ENCODE assay signal across 12 cellular contexts in genomic region chr5:74167206-74167929, GRCh38.
DNase-seq lines count a peak whose midpoint lies in the region; ATAC-seq and TF ChIP-seq lines count a peak whose summit lies in the region.
"Had no signal": no experiment of that assay in that cellular context is flagged by ENCODE, and none has a peak within 500 bp of the region (broad histone marks: within the 10 kb centered on the region; RNA-seq: fewer than 3 reads in every experiment).

No MANE protein-coding gene starts in this region.

- H3K4me2 ChIP-seq in IMR-90 (ENCODE audit: low read depth, low read length): peak overlapping the region; percentile 59; the same call in 1 of the 2 replicates

- H3K9me1 ChIP-seq in IMR-90 (ENCODE audit: insufficient read depth, low read length): peaks cover 6% of the 10 kb centered on the region

- H2AK9ac ChIP-seq in IMR-90 (replicated peaks; ENCODE audit: low read depth, low read length, poor library complexity): no peak overlapping the region

- H3K9ac ChIP-seq in IMR-90 (ENCODE audit: low read depth, low read length): no peak overlapping the region

- H2BK20ac ChIP-seq in IMR-90 (ENCODE audit: low read depth, low read length): peak overlapping the region; percentile 77

- H4K8ac ChIP-seq in IMR-90 (ENCODE audit: low read depth in 2 of 2, low read length in 2 of 2): peak overlapping the region in 1 of 2 experiments; percentile 22; a peak in 1 of 4 replicates

- POLR2A ChIA-PET in IMR-90 (lab: Charles Lee; ENCODE audit: unreplicated experiment): no interaction called here

- TF ChIP-seq RAD21 in IMR-90 (IDR thresholded peaks at IDR 0.05; ENCODE audit: low read length): no peak

- no CpG with 5 or more reads among the region's 6 CpGs for WGBS in IMR-90 (ENCODE audit: extremely low coverage in 2 of 2, insufficient read length in 1 of 2), 2 experiments

- in situ Hi-C loops in IMR-90 (cut with MboI; ENCODE audit: low sequenced_read_pairs): no loop called here

- no peak overlapping the region for H2AFZ ChIP-seq in IMR-90 (replicated peaks; ENCODE audit: low read length, poor library complexity)

- no peak overlapping the region for H3K4me3 Mint-ChIP-seq in progenitor cell of endocrine pancreas (ENCODE audit: low read depth)
- H3K4me3 Mint-ChIP-seq: CD4-positive, alpha-beta memory T cell had no signal

- peak overlapping the region; percentile 78 for H2AK5ac ChIP-seq in IMR-90 (ENCODE audit: low read depth, low read length)

- H3K18ac ChIP-seq in IMR-90 (ENCODE audit: low read depth, low read length): peak overlapping the region; percentile 18; the same call in 1 of the 2 replicates

- no peak overlapping the region; the same call in 1 of the 2 replicates for H3K27ac ChIP-seq in IMR-90 (ENCODE audit: insufficient read depth, low read length)
- H3K27ac ChIP-seq: neutrophil had no signal

- peaks cover 3% of the 10 kb centered on the region for H3K27me3 Mint-ChIP-seq in progenitor cell of endocrine pancreas

- no peaks in the 10 kb centered on the region for H3K9me3 Mint-ChIP-seq in progenitor cell of endocrine pancreas (ENCODE audit: low read depth)

- CTCF ChIA-PET in IMR-90 (lab: Yijun Ruan, JAX): no interaction called here

- no peaks in the 10 kb centered on the region for H3K36me3 ChIP-seq in IMR-90 (ENCODE audit: control insufficient read depth, insufficient read depth, low read length)
- H3K36me3 ChIP-seq: neutrophil had no signal

- no peak overlapping the region; the same call in 1 of the 2 replicates for H3K14ac ChIP-seq in IMR-90 (replicated peaks; ENCODE audit: low read depth, low read length)

- H3K4me3 ChIP-seq in IMR-90 (ENCODE audit: insufficient read depth, low read depth, low read length) (no peak overlapping the region), cardiac fibroblast (replicated peaks in 1 of 2; ENCODE audit: low read depth in 2 of 2, low read length in 2 of 2) (no peak overlapping the region)
- H3K4me3 ChIP-seq: GM12878 had no signal

- H4K5ac ChIP-seq in IMR-90 (ENCODE audit: low read depth, low read length): no peak overlapping the region

- H4K20me1 ChIP-seq in IMR-90 (ENCODE audit: insufficient read depth, low read length): no peaks in the 10 kb centered on the region

- intact Hi-C loops in IMR-90 (cut with micrococcal nuclease): no loop called here

- peak overlapping the region; percentile 17; the same call in 1 of the 2 replicates for H3K23ac ChIP-seq in IMR-90 (ENCODE audit: low read depth, low read length)

- H3K9me3 ChIP-seq in IMR-90 (ENCODE audit: control insufficient read depth, insufficient read depth, low read length): no peaks in the 10 kb centered on the region
- H3K9me3 ChIP-seq: neutrophil had no signal

- no peak overlapping the region for H3K27ac Mint-ChIP-seq in progenitor cell of endocrine pancreas
- H3K27ac Mint-ChIP-seq: CD4-positive, alpha-beta memory T cell had no signal

- no peak overlapping the region for H2BK15ac ChIP-seq in IMR-90 (ENCODE audit: low read depth, low read length)

- no peaks in the 10 kb centered on the region for H3K4me1 Mint-ChIP-seq in progenitor cell of endocrine pancreas (ENCODE audit: low read depth)
- H3K4me1 Mint-ChIP-seq: CD4-positive, alpha-beta memory T cell had no signal

- peaks cover 3% of the 10 kb centered on the region; the same call in 1 of the 2 replicates for H3K27me3 ChIP-seq in IMR-90 (ENCODE audit: control insufficient read depth, insufficient read depth, low read length)
- H3K27me3 ChIP-seq: neutrophil had no signal

- dilution Hi-C loops in IMR-90 (cut with HindIII; ENCODE audit: low sequenced_read_pairs, unreplicated experiment): no loop called here

- peak overlapping the region; percentile 77 for H2BK120ac ChIP-seq in IMR-90 (ENCODE audit: low read depth, low read length)

- no peak overlapping the region for H4K91ac ChIP-seq in IMR-90 (ENCODE audit: insufficient read depth, low read depth, low read length)

- H3K56ac ChIP-seq in IMR-90 (ENCODE audit: extremely low read depth, insufficient read depth, low read length): 0 out of 2 replicates have a peak overlapping the region, but pooled peaks have one; percentile 12

- TF ChIP-seq CTCF in IMR-90 (conservative IDR thresholded peaks at IDR 0.05; ENCODE audit: low read depth, low read length): no peak
- TF ChIP-seq CTCF in cardiac fibroblast (IDR thresholded peaks at IDR 0.05; ENCODE audit: low read depth, low read length): no peak
- no peak for TF ChIP-seq CTCF in progenitor cell of endocrine pancreas (IDR thresholded peaks at IDR 0.05; ENCODE audit: unreplicated experiment)

- no peak for TF ChIP-seq POLR2A in IMR-90 (IDR thresholded peaks at IDR 0.05; ENCODE audit: low read depth, low read length)

- peak overlapping the region; percentile 28 for H2BK5ac ChIP-seq in IMR-90 (ENCODE audit: low read depth, low read length, poor library complexity, severe bottlenecking)

- peak; percentile 85 for ATAC-seq in IMR-90 (ENCODE audit: low read depth)
- no peak for ATAC-seq in stimulated activated naive CD8-positive, alpha-beta T cell treated with anti-CD3 and anti-CD28 coated beads, Interleukin-15, Interleukin-2, amounts not matched to agents 100 U/mL and 50 U/mL, for 24 hours
- ATAC-seq: GM12878 had no signal

- peak; percentile 57 for DNase-seq in AG08395 (ENCODE audit: low spot score)
- DNase-seq in IMR-90: peak; percentile 92
- DNase-seq in cardiac fibroblast (ENCODE audit: low read depth in 2 of 2): peak; percentile 69 to 88
- peak; percentile 62 for DNase-seq in kidney glomerular epithelial cell (lab: John Stamatoyannopoulos, UW)
- no peak for DNase-seq in stimulated activated naive CD8-positive, alpha-beta T cell treated with anti-CD3 and anti-CD28 coated beads, Interleukin-15, Interleukin-2, amounts not matched to agents 100 U/mL and 50 U/mL, for 24 hours
- no peak for DNase-seq in MV-4-11 (lab: John Stamatoyannopoulos, UW)
- no peak for DNase-seq in NCI-H82 (lab: John Stamatoyannopoulos, UW)
- DNase-seq in progenitor cell of endocrine pancreas (ENCODE audit: low spot score, unreplicated experiment): no peak
- DNase-seq: CD4-positive, alpha-beta memory T cell; kidney had no signal

- no TSS peak for BruUV-seq in IMR-90 (replicated peaks; lab: Mats Ljungman, UMichigan)

- H3K79me1 ChIP-seq in IMR-90 (ENCODE audit: low read depth in 1 of 2, low read length in 2 of 2): no peaks in the 10 kb centered on the region

- peaks cover 3% of the 10 kb centered on the region for H3K4me1 ChIP-seq in IMR-90 (ENCODE audit: control insufficient read depth, insufficient read depth, low read length)

- H3K4ac ChIP-seq in IMR-90 (ENCODE audit: low read depth, low read length): peak overlapping the region; percentile 64

- H3K36me3 Mint-ChIP-seq in progenitor cell of endocrine pancreas (ENCODE audit: insufficient read depth): no peaks in the 10 kb centered on the region
- H3K36me3 Mint-ChIP-seq: CD4-positive, alpha-beta memory T cell had no signal

TF ChIP-seq in IMR-90, 13 proteins besides CTCF, POLR2A, EP300 and RAD21:
- no peak; the same call in 1 of the 2 replicates for TF ChIP-seq MAFK (IDR thresholded peaks at IDR 0.05; ENCODE audit: low read depth, low read length)
- peak; percentile 95 for TF ChIP-seq FOS (IDR thresholded peaks at IDR 0.05; ENCODE audit: low read depth, low read length)
- TF ChIP-seq SMC3 (IDR thresholded peaks at IDR 0.05; ENCODE audit: low read depth, low read length): no peak
- peak; percentile 43; the same call in 1 of the 2 replicates for TF ChIP-seq BHLHE40 (IDR thresholded peaks at IDR 0.05; ENCODE audit: low read depth, low read length)
- TF ChIP-seq NFE2L2 (IDR thresholded peaks at IDR 0.05; ENCODE audit: low read depth, low read length): 0 out of 2 replicates have a peak, but pooled peaks have one; percentile 25

Comparison
In these comparisons a context has a peak if more than half of its experiments do, and no peak if none do; other contexts are left out.
1. DNase-seq: peak in AG08395 (single experiment), IMR-90 (single experiment), cardiac fibroblast (2 of 2) and kidney glomerular epithelial cell (single experiment); none in stimulated activated naive CD8-positive, alpha-beta T cell treated with anti-CD3 and anti-CD28 coated beads, Interleukin-15, Interleukin-2, amounts not matched to agents 100 U/mL and 50 U/mL, for 24 hours (single experiment), MV-4-11 (single experiment), NCI-H82 (single experiment) and progenitor cell of endocrine pancreas (single experiment).